1 cellular context compared by ENCODE assay signal in genomic region chr2:120251077-120251476, GRCh38.
TF ChIP-seq lines count a peak whose summit lies in the region.

No MANE protein-coding gene starts in this region.

TF ChIP-seq in GM23338, 12 proteins besides CTCF, POLR2A, EP300 and RAD21 (continued from another document):
- no peak for TF ChIP-seq ZNF462 (CRISPR knock-in tag; IDR thresholded peaks at IDR 0.05)
- no peak for TF ChIP-seq ZNF331 (CRISPR knock-in tag; IDR thresholded peaks at IDR 0.05; ENCODE audit: low read depth)
- no peak for TF ChIP-seq EZH2phosphoT487 (IDR thresholded peaks at IDR 0.05; ENCODE audit: unreplicated experiment)
- no peak for TF ChIP-seq ZNF114 (CRISPR knock-in tag; IDR thresholded peaks at IDR 0.05)
- TF ChIP-seq CREB1 (CRISPR knock-in tag; IDR thresholded peaks at IDR 0.05; ENCODE audit: low read depth), result no peak
- TF ChIP-seq STAT1 (IDR thresholded peaks at IDR 0.05; ENCODE audit: unreplicated experiment), result no peak
- no peak for TF ChIP-seq NANOG (IDR thresholded peaks at IDR 0.05; ENCODE audit: borderline replicate concordance)
- TF ChIP-seq POLR2AphosphoS5 (IDR thresholded peaks at IDR 0.05; ENCODE audit: low read depth), result no peak
- no peak for TF ChIP-seq ETS1 (IDR thresholded peaks at IDR 0.05)
- no peak for TF ChIP-seq EZH2 (IDR thresholded peaks at IDR 0.05; ENCODE audit: low read depth, unreplicated experiment)
- no peak for TF ChIP-seq REST (IDR thresholded peaks at IDR 0.05; ENCODE audit: unreplicated experiment)
